Comparison of ENCODE assay signal across 9 cellular contexts in the genomic region with DNA sequence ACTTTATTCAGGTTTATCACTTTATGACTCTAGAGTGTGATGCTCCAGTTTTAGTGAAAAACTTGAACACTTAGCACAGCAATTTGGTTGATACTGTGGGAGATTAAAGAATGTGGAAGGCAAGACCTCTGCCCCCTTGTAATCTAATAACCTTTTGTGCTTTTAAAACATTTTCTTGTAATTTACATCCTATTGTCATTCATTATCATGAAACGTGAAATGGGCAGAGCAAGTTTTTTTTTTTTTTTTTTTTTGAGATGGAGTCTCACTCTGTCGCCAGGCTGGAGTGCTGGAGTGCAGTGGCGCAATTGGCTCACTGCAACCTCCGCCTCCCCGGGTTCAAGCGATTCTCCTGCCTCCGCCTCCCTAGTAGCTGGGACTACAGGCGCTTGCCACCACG. TPM values are rescaled to one million over a fixed set of nuclear protein-coding genes. Genes with fewer than 3 reads are reported as not detected.
DNase-seq lines count a peak whose midpoint lies in the region; ATAC-seq and TF ChIP-seq lines count a peak whose summit lies in the region.
"Had no signal": no experiment of that assay in that cellular context is flagged by ENCODE, and none has a peak within 500 bp of the region (broad histone marks: within the 10 kb centered on the region; RNA-seq: fewer than 3 reads in every experiment).

No MANE protein-coding gene starts in this region.

- H3K4me2 ChIP-seq in smooth muscle cell, result peak overlapping the region; percentile 95

- H3K27ac ChIP-seq in WERI-Rb-1 (no peak overlapping the region; the same call in 1 of the 2 replicates), smooth muscle cell (ENCODE audit: low read depth) (no peak overlapping the region)

- no peaks in the 10 kb centered on the region for H3K27me3 ChIP-seq in WERI-Rb-1 (ENCODE audit: insufficient read depth, low read depth, severe bottlenecking)
- no peaks in the 10 kb centered on the region for H3K27me3 ChIP-seq in smooth muscle cell (ENCODE audit: low read depth)

- peak overlapping the region; percentile 97 for H3K4me3 Mint-ChIP-seq in T-helper 1 cell treated with Interleukin-12 subunit alpha and Interleukin-12 subunit beta and Interleukin-4 antibody, amounts not matched to agents 30 μg/mL and 1 μg/mL, for 36 hours

- peaks cover 13% of the 10 kb centered on the region for H3K36me3 Mint-ChIP-seq in T-helper 1 cell treated with Interleukin-12 subunit alpha and Interleukin-12 subunit beta and Interleukin-4 antibody, amounts not matched to agents 30 μg/mL and 1 μg/mL, for 36 hours (ENCODE audit: low read depth)

- H2AFZ ChIP-seq in smooth muscle cell (ENCODE audit: low read depth), result no peak overlapping the region

- H3K36me3 ChIP-seq in WERI-Rb-1, result peaks cover 28% of the 10 kb centered on the region
- H3K36me3 ChIP-seq in smooth muscle cell (ENCODE audit: low read depth), result no peaks in the 10 kb centered on the region

- ATAC-seq in GM21367 (IDR thresholded peaks at IDR 0.05; ENCODE audit: unreplicated experiment), result no peak

- H3K9me3 ChIP-seq in WERI-Rb-1 (ENCODE audit: severe bottlenecking) (peaks cover 3% of the 10 kb centered on the region), smooth muscle cell (replicated peaks; ENCODE audit: low read depth) (no peaks in the 10 kb centered on the region)

- no peaks in the 10 kb centered on the region for H3K27me3 Mint-ChIP-seq in T-helper 1 cell treated with Interleukin-12 subunit alpha and Interleukin-12 subunit beta and Interleukin-4 antibody, amounts not matched to agents 30 μg/mL and 1 μg/mL, for 36 hours (ENCODE audit: low read depth)

- H3K79me2 ChIP-seq in smooth muscle cell (ENCODE audit: low read depth), result peaks cover 68% of the 10 kb centered on the region

- WGBS in smooth muscle cell (ENCODE audit: low lambda C conversion rate), result 94% methylated on average over 9 of the region's 9 CpGs

- H3K27ac Mint-ChIP-seq in T-helper 1 cell treated with Interleukin-12 subunit alpha and Interleukin-12 subunit beta and Interleukin-4 antibody, amounts not matched to agents 30 μg/mL and 1 μg/mL, for 36 hours, result peak overlapping the region; percentile 99

- H3K4me3 ChIP-seq in WERI-Rb-1 (ENCODE audit: low read depth, low read length), result peak overlapping the region; percentile 70; the same call in 1 of the 2 replicates
- peak overlapping the region; percentile 100 for H3K4me3 ChIP-seq in fibroblast of pulmonary artery (replicated peaks; ENCODE audit: low read depth, low read length)
- H3K4me3 ChIP-seq in smooth muscle cell, result peak overlapping the region; percentile 81

- H3K4me1 ChIP-seq in smooth muscle cell (ENCODE audit: low read depth), result peaks cover 21% of the 10 kb centered on the region

- H4K20me1 ChIP-seq in smooth muscle cell (ENCODE audit: low read depth), result peaks cover 63% of the 10 kb centered on the region

- no peak for TF ChIP-seq CTCF in WERI-Rb-1 (IDR thresholded peaks at IDR 0.05; ENCODE audit: low read depth, low read length)
- no peak for TF ChIP-seq CTCF in fibroblast of pulmonary artery (IDR thresholded peaks at IDR 0.05; ENCODE audit: low read length, missing control alignments)
- no peak for TF ChIP-seq CTCF in smooth muscle cell (IDR thresholded peaks at IDR 0.05; ENCODE audit: borderline replicate concordance, insufficient read depth, poor library complexity, severe bottlenecking)

- peaks cover 10% of the 10 kb centered on the region for H3F3A ChIP-seq in smooth muscle cell (ENCODE audit: low read depth)

- DNase-seq in T-helper 1 cell, result no peak
- DNase-seq in WERI-Rb-1, result no peak
- no peak for DNase-seq in fibroblast of pulmonary artery (ENCODE audit: low read depth)
- no peak for DNase-seq in smooth muscle cell (lab: John Stamatoyannopoulos, UW; ENCODE audit: unreplicated experiment)
- DNase-seq in NCI-H1930 (lab: John Stamatoyannopoulos, UW), result no peak
- DNase-seq in activated gamma-delta T cell (lab: John Stamatoyannopoulos, UW), result no peak
- DNase-seq: 8988T had no signal

- H3K9ac ChIP-seq in smooth muscle cell (ENCODE audit: low read depth), result peak overlapping the region; percentile 99

- H3K4me1 Mint-ChIP-seq in T-helper 1 cell treated with Interleukin-12 subunit alpha and Interleukin-12 subunit beta and Interleukin-4 antibody, amounts not matched to agents 30 μg/mL and 1 μg/mL, for 36 hours (ENCODE audit: low read depth), result peaks cover 34% of the 10 kb centered on the region

- no peaks in the 10 kb centered on the region for H3K9me3 Mint-ChIP-seq in T-helper 1 cell treated with Interleukin-12 subunit alpha and Interleukin-12 subunit beta and Interleukin-4 antibody, amounts not matched to agents 30 μg/mL and 1 μg/mL, for 36 hours

RNA-seq across cellular contexts. Expression of a gene that starts 1.8 kb away (rescaled TPM):
- total RNA-seq in smooth muscle cell, result 96.1 and 98.1 TPM in 2 replicates
- 120 and 123 TPM in 2 replicates for polyA plus RNA-seq in smooth muscle cell

RNA-seq across cellular contexts. Expression of a gene that starts 39.6 kb away (rescaled TPM):
- not detected in 2 replicates for total RNA-seq in smooth muscle cell
- polyA plus RNA-seq in smooth muscle cell, result 0.22 and 0.35 TPM in 2 replicates

RNA-seq across cellular contexts. Expression of a gene that starts 46.2 kb away (rescaled TPM):
- total RNA-seq in smooth muscle cell, result not detected in 2 replicates
- polyA plus RNA-seq in smooth muscle cell, result 0.19 TPM in 1 of 2 replicates, not detected in the other

RNA-seq across cellular contexts. Expression of a gene that starts 49.9 kb away (rescaled TPM):
- 267 and 353 TPM in 2 replicates for total RNA-seq in smooth muscle cell
- 151 and 169 TPM in 2 replicates for polyA plus RNA-seq in smooth muscle cell

RNA-seq across cellular contexts. Expression of a gene that starts 51.4 kb away (rescaled TPM):
- 0.90 and 1.2 TPM in 2 replicates for total RNA-seq in smooth muscle cell
- polyA plus RNA-seq in smooth muscle cell, result 3.8 and 5.7 TPM in 2 replicates
